Comparison of ENCODE assay signal across 6 cellular contexts in genomic region chr19:43984687-43985000, GRCh38. TPM values are rescaled to one million over a fixed set of nuclear protein-coding genes. Genes with fewer than 3 reads are reported as not detected.
DNase-seq lines count a peak whose midpoint lies in the region; ATAC-seq lines count a peak whose summit lies in the region.

No MANE protein-coding gene starts in this region.

- H3K4me1 ChIP-seq in mucosa of rectum (ENCODE audit: control insufficient read depth in 2 of 2, insufficient read depth in 2 of 2, low read length in 2 of 2): no peaks in the 10 kb centered on the region

- H3K4me3 Mint-ChIP-seq in activated naive CD8-positive, alpha-beta T cell treated with anti-CD3 and anti-CD28 coated beads, Interleukin-2, amount 10 ng/mL, durations not matched to agents 7 days and 5 days: peak overlapping the region; percentile 96

- H3K9me3 Mint-ChIP-seq in activated naive CD8-positive, alpha-beta T cell treated with anti-CD3 and anti-CD28 coated beads, Interleukin-2, amount 10 ng/mL, durations not matched to agents 7 days and 5 days: peaks cover 11% of the 10 kb centered on the region

- H3K9me3 ChIP-seq in mucosa of rectum (ENCODE audit: control insufficient read depth in 2 of 2, low read length in 2 of 2): peaks cover 0 to 10% of the 10 kb centered on the region in 2 donors

- no peaks in the 10 kb centered on the region for H3K27me3 ChIP-seq in mucosa of rectum (ENCODE audit: control insufficient read depth in 2 of 2, insufficient read depth in 2 of 2, low read length in 2 of 2)

- peak overlapping the region; percentile 95 for H3K27ac Mint-ChIP-seq in activated naive CD8-positive, alpha-beta T cell treated with anti-CD3 and anti-CD28 coated beads, Interleukin-2, amount 10 ng/mL, durations not matched to agents 7 days and 5 days

- POLR2A ChIA-PET in activated naive CD8-positive, alpha-beta T cell treated with anti-CD3 and anti-CD28 coated beads, Interleukin-2, amount 10 ng/mL, durations not matched to agents 7 days and 5 days (lab: Charles Lee): interaction anchor here (0.6 to 1.6 kb wide), 3 partner anchors 49 to 707 kb away, joined by 3 to 4 read pairs (median 3); partner anchors contain the start of gene ZNF45

- peak overlapping the region; percentile 60 to 77 for H3K9ac ChIP-seq in mucosa of rectum (ENCODE audit: low read depth in 1 of 2, low read length in 2 of 2)

- H3K4me3 ChIP-seq in mucosa of rectum (ENCODE audit: low read length in 2 of 2): peak overlapping the region; percentile 98 to 99

- H3K27ac ChIP-seq in mucosa of rectum (ENCODE audit: low read depth in 2 of 2, low read length in 2 of 2): no peak overlapping the region

- peaks cover 10 to 14% of the 10 kb centered on the region in 2 donors for H3K36me3 ChIP-seq in mucosa of rectum (ENCODE audit: control insufficient read depth in 2 of 2, insufficient read depth in 2 of 2, low read length in 2 of 2)

- peak; percentile 36 for DNase-seq in activated naive CD8-positive, alpha-beta T cell treated with anti-CD3 and anti-CD28 coated beads, Interleukin-2, amount 10 ng/mL, durations not matched to agents 7 days and 5 days
- DNase-seq in NCI-H69 (lab: John Stamatoyannopoulos, UW): no peak

- H3K4me1 Mint-ChIP-seq in activated naive CD8-positive, alpha-beta T cell treated with anti-CD3 and anti-CD28 coated beads, Interleukin-2, amount 10 ng/mL, durations not matched to agents 7 days and 5 days: peaks cover 6% of the 10 kb centered on the region

- peaks cover 24% of the 10 kb centered on the region for H3K36me3 Mint-ChIP-seq in activated naive CD8-positive, alpha-beta T cell treated with anti-CD3 and anti-CD28 coated beads, Interleukin-2, amount 10 ng/mL, durations not matched to agents 7 days and 5 days

- ATAC-seq in HG02623 (IDR thresholded peaks at IDR 0.05; ENCODE audit: unreplicated experiment) (peak; percentile 22), HG02970 (IDR thresholded peaks at IDR 0.05; ENCODE audit: low FRiP score, unreplicated experiment) (no peak), GM21423 (IDR thresholded peaks at IDR 0.05; ENCODE audit: unreplicated experiment) (no peak)
- ATAC-seq in activated naive CD8-positive, alpha-beta T cell treated with anti-CD3 and anti-CD28 coated beads, Interleukin-2, amount 10 ng/mL, durations not matched to agents 7 days and 5 days (ENCODE audit: low read depth): peak; percentile 13

- no peaks in the 10 kb centered on the region for H3K27me3 Mint-ChIP-seq in activated naive CD8-positive, alpha-beta T cell treated with anti-CD3 and anti-CD28 coated beads, Interleukin-2, amount 10 ng/mL, durations not matched to agents 7 days and 5 days

RNA-seq across cellular contexts. Expression of gene ZNF155, which starts 0.7 kb away (rescaled TPM):
- total RNA-seq in activated naive CD8-positive, alpha-beta T cell treated with anti-CD3 and anti-CD28 coated beads, Interleukin-2, amount 10 ng/mL, durations not matched to agents 7 days and 5 days: 10 to 100 TPM; 12.3 to 12.9 TPM

RNA-seq across cellular contexts. Expression of gene ZNF230, which starts 18.1 kb away (rescaled TPM):
- 1 to 10 TPM; 9.2 to 9.7 TPM for total RNA-seq in activated naive CD8-positive, alpha-beta T cell treated with anti-CD3 and anti-CD28 coated beads, Interleukin-2, amount 10 ng/mL, durations not matched to agents 7 days and 5 days

RNA-seq across cellular contexts. Expression of gene ZNF221, which starts 33.6 kb away (rescaled TPM):
- 1 to 10 TPM; 2.9 to 3.7 TPM for total RNA-seq in activated naive CD8-positive, alpha-beta T cell treated with anti-CD3 and anti-CD28 coated beads, Interleukin-2, amount 10 ng/mL, durations not matched to agents 7 days and 5 days

RNA-seq across cellular contexts. Expression of gene ZNF222, which starts 40.5 kb away (rescaled TPM):
- total RNA-seq in activated naive CD8-positive, alpha-beta T cell treated with anti-CD3 and anti-CD28 coated beads, Interleukin-2, amount 10 ng/mL, durations not matched to agents 7 days and 5 days: 1 to 10 TPM; 7.8 to 7.9 TPM

RNA-seq across cellular contexts. Expression of gene ZNF45, which starts 49.6 kb away (rescaled TPM):
- 10 to 100 TPM; 21.0 to 22.4 TPM for total RNA-seq in activated naive CD8-positive, alpha-beta T cell treated with anti-CD3 and anti-CD28 coated beads, Interleukin-2, amount 10 ng/mL, durations not matched to agents 7 days and 5 days

Comparison
In these comparisons a context has a peak if more than half of its experiments do, and no peak if none do; other contexts are left out.
1. ATAC-seq: peak in HG02623 (single experiment) and activated naive CD8-positive, alpha-beta T cell treated with anti-CD3 and anti-CD28 coated beads, Interleukin-2, amount 10 ng/mL, durations not matched to agents 7 days and 5 days (single experiment); none in HG02970 (single experiment) and GM21423 (single experiment).